8 cellular contexts compared by ENCODE assay signal in genomic region chr13:57627663-57628062, GRCh38. TPM values are rescaled to one million over a fixed set of nuclear protein-coding genes. Genes with fewer than 3 reads are reported as not detected.
DNase-seq lines count a peak whose midpoint lies in the region; ATAC-seq and TF ChIP-seq lines count a peak whose summit lies in the region.

No MANE protein-coding gene starts in this region.

- peak; percentile 21 to 85 (median 48) for TF ChIP-seq CTCF in testis (IDR thresholded peaks at IDR 0.05)

- intact Hi-C loops in testis (cut with DNase I; ENCODE audit: low total_unique reads): no loop called here

- H3K36me3 ChIP-seq in testis (ENCODE audit: low read depth, missing control alignments): no peaks in the 10 kb centered on the region

- H3K9me3 ChIP-seq in testis: no peaks in the 10 kb centered on the region

- no peaks in the 10 kb centered on the region for H3K27me3 ChIP-seq in testis

- TF ChIP-seq POLR2A in erythroblast (IDR thresholded peaks at IDR 0.05; ENCODE audit: low read length): no peak
- no peak for TF ChIP-seq POLR2A in testis (IDR thresholded peaks at IDR 0.05)

- no peak for ATAC-seq in GM21717 (IDR thresholded peaks at IDR 0.05; ENCODE audit: unreplicated experiment)

- CTCF ChIA-PET in HEK293T (lab: Yijun Ruan, JAX): interaction anchor here (0.7 kb wide), 1 partner anchor 88 kb away, joined by 3 read pairs; no protein-coding TSS in a partner anchor

- no peak overlapping the region for H3K27ac ChIP-seq in testis

- peak; percentile 34 for DNase-seq in DMS114 treated with DMSO at 0.1 percent for 48 hours (lab: John Stamatoyannopoulos, UW; ENCODE audit: unreplicated experiment)
- peak; percentile 7 for DNase-seq in HEK293T (ENCODE audit: extremely low spot score)
- DNase-seq in NCI-H82 treated with DMSO at 0.1 percent for 48 hours (lab: John Stamatoyannopoulos, UW; ENCODE audit: unreplicated experiment): peak; percentile 72
- peak; percentile 21 to 49 for DNase-seq in erythroblast (lab: John Stamatoyannopoulos, UW)
- no peak for DNase-seq in testis
- DNase-seq in ureter (ENCODE audit: low spot score): no peak
- DNase-seq in NCI-H1930 (lab: John Stamatoyannopoulos, UW): no peak

- 9 to 12% methylated on average over 3 of the region's 3 CpGs for WGBS in testis, 2 donors

- H3K4me3 ChIP-seq in testis: no peak overlapping the region

- H3K4me1 ChIP-seq in testis: peaks cover 10% of the 10 kb centered on the region

- POLR2A ChIA-PET in HEK293T (lab: Yijun Ruan, JAX): no interaction called here

TF ChIP-seq in HEK293T, 16 proteins besides CTCF, POLR2A, EP300 and RAD21:
- no peak for TF ChIP-seq SUZ12 (IDR thresholded peaks at IDR 0.05)
- no peak for TF ChIP-seq CTBP1 (IDR thresholded peaks at IDR 0.05; ENCODE audit: borderline replicate concordance)
- no peak for TF ChIP-seq ZNF384 (IDR thresholded peaks at IDR 0.05)
- TF ChIP-seq FOXK2 (IDR thresholded peaks at IDR 0.05): no peak
- TF ChIP-seq SP1 (IDR thresholded peaks at IDR 0.05): no peak
- no peak for TF ChIP-seq ELF4 (IDR thresholded peaks at IDR 0.05)
- no peak for TF ChIP-seq TARDBP (IDR thresholded peaks at IDR 0.05)
- TF ChIP-seq ARNT (IDR thresholded peaks at IDR 0.05): no peak
- TF ChIP-seq L3MBTL2 (conservative IDR thresholded peaks at IDR 0.05): no peak
- TF ChIP-seq FOXA1 (IDR thresholded peaks at IDR 0.05): no peak
- TF ChIP-seq BHLHE40 (IDR thresholded peaks at IDR 0.05; ENCODE audit: borderline replicate concordance): no peak
- TF ChIP-seq PKNOX1 (IDR thresholded peaks at IDR 0.05): no peak
- TF ChIP-seq FOXM1 (IDR thresholded peaks at IDR 0.05; ENCODE audit: borderline replicate concordance): no peak
- TF ChIP-seq LEF1 (IDR thresholded peaks at IDR 0.05; ENCODE audit: borderline replicate concordance): no peak
- no peak for TF ChIP-seq HDGF (IDR thresholded peaks at IDR 0.05; ENCODE audit: borderline replicate concordance)

RNA-seq across cellular contexts. Expression of gene PCDH17, which starts 3.9 kb away (rescaled TPM):
- total RNA-seq in testis (10 to 100 TPM; 27.2 to 27.9 TPM), ureter (8.1 TPM)
- 21.3 TPM for polyA plus RNA-seq in testis (ENCODE audit: insufficient read depth, low read depth, low replicate concordance)

Comparison
In these comparisons a context has a peak if more than half of its experiments do, and no peak if none do; other contexts are left out.
1. DNase-seq: peak in DMS114 treated with DMSO at 0.1 percent for 48 hours (single experiment), HEK293T (single experiment), NCI-H82 treated with DMSO at 0.1 percent for 48 hours (single experiment) and erythroblast (2 of 2); none in testis (single experiment), ureter (single experiment) and NCI-H1930 (0 of 2).